32 cellular contexts compared by ENCODE assay signal in the genomic region with DNA sequence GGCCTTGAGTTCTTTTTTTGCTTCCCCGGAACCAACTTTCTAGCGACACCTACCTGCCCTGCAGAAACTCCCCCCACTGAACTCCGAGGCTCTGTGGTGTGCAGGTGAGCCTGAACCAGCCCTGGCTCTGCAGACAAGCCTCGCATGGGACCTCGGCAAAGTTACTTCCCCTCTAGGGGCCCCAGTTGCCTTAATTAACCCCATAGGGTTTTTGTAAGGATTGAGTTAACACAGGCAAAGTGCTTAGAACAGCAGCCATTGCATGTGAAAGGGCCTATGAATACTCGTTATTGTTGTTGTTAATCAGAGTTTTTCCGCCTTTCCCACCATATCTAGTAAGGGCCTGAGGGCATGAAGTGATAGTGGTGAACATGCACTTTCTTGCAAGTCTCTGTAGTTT. TPM values are rescaled to one million over a fixed set of nuclear protein-coding genes. Genes with fewer than 3 reads are reported as not detected.
DNase-seq lines count a peak whose midpoint lies in the region; ATAC-seq and TF ChIP-seq lines count a peak whose summit lies in the region.
"Had no signal": no experiment of that assay in that cellular context is flagged by ENCODE, and none has a peak within 500 bp of the region (broad histone marks: within the 10 kb centered on the region; RNA-seq: fewer than 3 reads in every experiment).

No MANE protein-coding gene starts in this region.

- intact Hi-C loops in esophagus muscularis mucosa (cut with DNase I), result loop anchor here (10.0 kb wide), 1 partner anchor 364 kb away; no protein-coding TSS in a partner anchor
- intact Hi-C loops in activated CD4-positive, alpha-beta T cell treated with anti-CD3 and anti-CD28 coated beads for 36 hours (cut with DNase I, micrococcal nuclease), result loop anchor here in 1 of 2 experiments (5.0 kb wide), 1 partner anchor 361 kb away; no protein-coding TSS in a partner anchor

- H4K20me1 ChIP-seq in GM23338 (replicated peaks; ENCODE audit: insufficient read depth) (0 out of 2 replicates have a peak, but pooled peaks cover 3% of the 10 kb centered on the region), neural progenitor cell (ENCODE audit: low read depth) (no peaks in the 10 kb centered on the region)

- no peak overlapping the region for H2AFZ ChIP-seq in GM23338
- H2AFZ ChIP-seq in neural progenitor cell (replicated peaks), result peak overlapping the region; percentile 51

- H3K36me3 ChIP-seq in GM23338 (ENCODE audit: insufficient read depth), result no peaks in the 10 kb centered on the region
- no peaks in the 10 kb centered on the region for H3K36me3 ChIP-seq in esophagus muscularis mucosa
- H3K36me3 ChIP-seq in neural progenitor cell, result no peaks in the 10 kb centered on the region
- H3K36me3 ChIP-seq: ascending aorta, cardiac muscle cell, lower lobe of right lung had no signal

- peak overlapping the region; percentile 69 for H3K27ac Mint-ChIP-seq in GM23338
- H3K27ac Mint-ChIP-seq in neural progenitor cell, result no peak overlapping the region
- no peak overlapping the region for H3K27ac Mint-ChIP-seq in activated CD4-positive, alpha-beta T cell treated with anti-CD3 and anti-CD28 coated beads for 36 hours
- H3K27ac Mint-ChIP-seq: activated CD4-positive, alpha-beta T cell treated with anti-CD3 and anti-CD28 coated beads, Interleukin-2, amount 10 ng/mL, durations not matched to agents 24 days and 14 days; nephron had no signal

- H3K36me3 Mint-ChIP-seq in GM23338 (ENCODE audit: low read depth) (no peaks in the 10 kb centered on the region), neural progenitor cell (no peaks in the 10 kb centered on the region)
- no peaks in the 10 kb centered on the region for H3K36me3 Mint-ChIP-seq in activated CD4-positive, alpha-beta T cell treated with anti-CD3 and anti-CD28 coated beads for 36 hours (ENCODE audit: low read depth)

- H3K9me3 Mint-ChIP-seq in GM23338, result no peaks in the 10 kb centered on the region; the same call in 2 of the 3 replicates
- H3K9me3 Mint-ChIP-seq in neural progenitor cell, result peaks cover 2% of the 10 kb centered on the region
- no peaks in the 10 kb centered on the region for H3K9me3 Mint-ChIP-seq in activated CD4-positive, alpha-beta T cell treated with anti-CD3 and anti-CD28 coated beads for 36 hours (ENCODE audit: low read depth)
- H3K9me3 Mint-ChIP-seq: activated CD4-positive, alpha-beta T cell treated with anti-CD3 and anti-CD28 coated beads, Interleukin-2, amount 10 ng/mL, durations not matched to agents 24 days and 14 days; activated T-cell treated with anti-CD3 and anti-CD28 coated beads, Interleukin-2, amount 50 U/mL, for 4 hours; nephron had no signal

- H3K4me1 ChIP-seq in GM23338 (ENCODE audit: insufficient read depth), result 0 out of 2 replicates have a peak, but pooled peaks cover 3% of the 10 kb centered on the region
- no peaks in the 10 kb centered on the region for H3K4me1 ChIP-seq in esophagus muscularis mucosa
- peaks cover 5% of the 10 kb centered on the region for H3K4me1 ChIP-seq in neural progenitor cell
- H3K4me1 ChIP-seq: ascending aorta, lower lobe of right lung had no signal

- H3K79me2 ChIP-seq in GM23338 (replicated peaks; ENCODE audit: insufficient read depth), result no peaks in the 10 kb centered on the region
- no peaks in the 10 kb centered on the region for H3K79me2 ChIP-seq in neural progenitor cell (ENCODE audit: low read depth)

- H3K4me3 ChIP-seq in GM23338, result no peak overlapping the region
- no peak overlapping the region for H3K4me3 ChIP-seq in NB4 (ENCODE audit: low read depth, low read length)
- no peak overlapping the region for H3K4me3 ChIP-seq in esophagus muscularis mucosa
- H3K4me3 ChIP-seq in neural progenitor cell, result no peak overlapping the region
- H3K4me3 ChIP-seq: ascending aorta, cardiac muscle cell, lower lobe of right lung, mucosa of descending colon had no signal

- DNase-seq in GM23338 (ENCODE audit: low spot score) (peak; percentile 83), NB4 (ENCODE audit: low read depth) (peak; percentile 59), esophagus muscularis mucosa (ENCODE audit: extremely low spot score) (peak; percentile 75), neural progenitor cell (ENCODE audit: low spot score) (peak; percentile 20), left lobe of liver (ENCODE audit: low spot score) (no peak)
- DNase-seq in stimulated activated CD4-positive, alpha-beta T cell treated with anti-CD3 and anti-CD28 coated beads, Interleukin-2, amount 100 ng/mL, for 24 hours, result no peak
- no peak for DNase-seq in activated CD4-positive, alpha-beta T cell treated with anti-CD3 and anti-CD28 coated beads for 36 hours
- DNase-seq: activated CD4-positive, alpha-beta T cell treated with anti-CD3 and anti-CD28 coated beads, Interleukin-2, amount 10 ng/mL, durations not matched to agents 24 days and 14 days; activated gamma-delta T cell treated with Interleukin-2 at 50 U/mL for 16 hours; activated T-cell treated with anti-CD3 and anti-CD28 coated beads, Interleukin-2, amount 50 U/mL, for 4 hours; C1 segment of cervical spinal cord; COR-L47; effector CD4-positive, alpha-beta T cell; glutamatergic neuron; IMR-90; kidney glomerular epithelial cell; lower lobe of right lung; mucosa of descending colon; NCI-H1092; NCI-H187 treated with DMSO at 0.1 percent for 48 hours; SIG-M5; stimulated activated CD4-positive, alpha-beta T cell treated with anti-CD3 and anti-CD28 coated beads, Interleukin-4, amount 100 ng/mL, for 4 hours; T-helper 9 cell; trophoblast cell had no signal

- peak; percentile 99 for ATAC-seq in GM23338
- ATAC-seq in left lobe of liver, result no peak
- no peak for ATAC-seq in activated CD4-positive, alpha-beta T cell treated with anti-CD3 and anti-CD28 coated beads for 36 hours
- ATAC-seq: activated T-cell treated with anti-CD3 and anti-CD28 coated beads, Interleukin-2, amount 50 U/mL, for 4 hours; HCT116; lower lobe of right lung; mucosa of descending colon had no signal

- 59% methylated on average over 6 of the region's 7 CpGs for WGBS in esophagus muscularis mucosa

- H3K9me3 ChIP-seq in esophagus muscularis mucosa, result no peaks in the 10 kb centered on the region
- H3K9me3 ChIP-seq in neural progenitor cell (ENCODE audit: low read depth), result no peaks in the 10 kb centered on the region
- H3K9me3 ChIP-seq: ascending aorta, lower lobe of right lung, mucosa of descending colon had no signal

- no peaks in the 10 kb centered on the region for H3F3A ChIP-seq in GM23338 (replicated peaks; ENCODE audit: low read depth)
- peaks cover 8% of the 10 kb centered on the region for H3F3A ChIP-seq in neural progenitor cell (ENCODE audit: low read depth)

- CTCF ChIA-PET in activated CD4-positive, alpha-beta T cell treated with anti-CD3 and anti-CD28 coated beads for 36 hours (lab: Charles Lee), result interaction anchor here (0.6 kb wide), 1 partner anchor 396 kb away, joined by 3 read pairs; no protein-coding TSS in a partner anchor

- H3K4me1 Mint-ChIP-seq in GM23338 (peaks cover 11% of the 10 kb centered on the region), neural progenitor cell (no peaks in the 10 kb centered on the region)
- H3K4me1 Mint-ChIP-seq in activated CD4-positive, alpha-beta T cell treated with anti-CD3 and anti-CD28 coated beads for 36 hours, result no peaks in the 10 kb centered on the region
- H3K4me1 Mint-ChIP-seq: activated CD4-positive, alpha-beta T cell treated with anti-CD3 and anti-CD28 coated beads, Interleukin-2, amount 10 ng/mL, durations not matched to agents 24 days and 14 days; nephron had no signal

- no peak overlapping the region for H3K27ac ChIP-seq in GM23338 (ENCODE audit: low read depth)
- no peak overlapping the region for H3K27ac ChIP-seq in esophagus muscularis mucosa (replicated peaks in 1 of 4)
- no peak overlapping the region for H3K27ac ChIP-seq in neural progenitor cell
- H3K27ac ChIP-seq: ascending aorta, cardiac muscle cell, epithelial cell of prostate, lower lobe of right lung, VCaP had no signal

- no peaks in the 10 kb centered on the region for H3K9me2 ChIP-seq in GM23338 (ENCODE audit: insufficient read depth)

- H3K9ac ChIP-seq in neural progenitor cell, result no peak overlapping the region

- H3K4me3 Mint-ChIP-seq in GM23338 (no peak overlapping the region), neural progenitor cell (no peak overlapping the region)
- no peak overlapping the region for H3K4me3 Mint-ChIP-seq in activated CD4-positive, alpha-beta T cell treated with anti-CD3 and anti-CD28 coated beads for 36 hours
- H3K4me3 Mint-ChIP-seq: activated CD4-positive, alpha-beta T cell treated with anti-CD3 and anti-CD28 coated beads, Interleukin-2, amount 10 ng/mL, durations not matched to agents 24 days and 14 days; activated T-cell treated with anti-CD3 and anti-CD28 coated beads, Interleukin-2, amount 50 U/mL, for 4 hours; nephron had no signal

- H3K4me2 ChIP-seq in GM23338, result no peak overlapping the region
- H3K4me2 ChIP-seq in neural progenitor cell, result peak overlapping the region; percentile 33

- TF ChIP-seq EP300 in esophagus muscularis mucosa (IDR thresholded peaks at IDR 0.05), result no peak

- no peak for TF ChIP-seq POLR2A in NB4 (IDR thresholded peaks at IDR 0.05; ENCODE audit: extremely low read depth, insufficient read length)
- TF ChIP-seq POLR2A in esophagus muscularis mucosa (IDR thresholded peaks at IDR 0.05; ENCODE audit: low read depth), result no peak

- TF ChIP-seq CTCF in GM23338 (conservative IDR thresholded peaks at IDR 0.05; ENCODE audit: low read depth in 2 of 2) (peak; percentile 47 to 58), NB4 (IDR thresholded peaks at IDR 0.05; ENCODE audit: low read depth, low read length) (no peak), esophagus muscularis mucosa (IDR thresholded peaks at IDR 0.05) (no peak), neural progenitor cell (IDR thresholded peaks at IDR 0.05) (no peak)

- H3K27me3 Mint-ChIP-seq in GM23338 (ENCODE audit: insufficient read depth, low read depth, poor library complexity) (peaks cover 16% of the 10 kb centered on the region), neural progenitor cell (ENCODE audit: insufficient read depth, low read depth) (peaks cover 6% of the 10 kb centered on the region)
- H3K27me3 Mint-ChIP-seq in activated CD4-positive, alpha-beta T cell treated with anti-CD3 and anti-CD28 coated beads for 36 hours, result peaks cover 9% of the 10 kb centered on the region

- H3K27me3 ChIP-seq in GM23338 (ENCODE audit: insufficient read depth) (peaks cover 7% of the 10 kb centered on the region; the same call in 1 of the 2 replicates), esophagus muscularis mucosa (no peaks in the 10 kb centered on the region), neural progenitor cell (no peaks in the 10 kb centered on the region)
- H3K27me3 ChIP-seq: ascending aorta, cardiac muscle cell had no signal

- POLR2A ChIA-PET in activated CD4-positive, alpha-beta T cell treated with anti-CD3 and anti-CD28 coated beads for 36 hours (lab: Charles Lee), result no interaction called here

RNA-seq across cellular contexts. Expression of a gene that starts 12.6 kb away (rescaled TPM):
- total RNA-seq in GM23338 (2014; rRNA removed; shearing (Covaris generic)), result 16.3 and 17.1 TPM in 2 replicates
- polyA plus RNA-seq in GM23338 (2016; fragmentation: Nextera tagmentation; extraction: Ambion mirVana), result 3.4 and 3.5 TPM in 2 replicates
- total RNA-seq in esophagus muscularis mucosa (under 1 TPM in 3 of 4 donors, not detected in 1; 0.23 to 0.83 (median 0.42) TPM), neural progenitor cell (ENCODE audit: low replicate concordance) (8.6 and 9.0 TPM in 2 replicates), left lobe of liver (0.50 TPM)
- not detected for total RNA-seq in activated CD4-positive, alpha-beta T cell treated with anti-CD3 and anti-CD28 coated beads for 36 hours
- total RNA-seq: activated CD4-positive, alpha-beta T cell treated with anti-CD3 and anti-CD28 coated beads, Interleukin-2, amount 10 ng/mL, durations not matched to agents 24 days and 14 days; ascending aorta; IMR-90; lower lobe of right lung; subcutaneous adipose tissue had no signal
- polyA plus RNA-seq: AG04450, IMR-90 had no signal

Comparison
In these comparisons a context has a peak if more than half of its experiments do, and no peak if none do; other contexts are left out.
1. DNase-seq: peak in GM23338 (single experiment), NB4 (single experiment), esophagus muscularis mucosa (single experiment) and neural progenitor cell (single experiment); none in stimulated activated CD4-positive, alpha-beta T cell treated with anti-CD3 and anti-CD28 coated beads, Interleukin-2, amount 100 ng/mL, for 24 hours (0 of 2), left lobe of liver (single experiment) and activated CD4-positive, alpha-beta T cell treated with anti-CD3 and anti-CD28 coated beads for 36 hours (single experiment).
2. CTCF ChIP-seq: peak in GM23338 (2 of 2); none in NB4 (single experiment), esophagus muscularis mucosa (0 of 3) and neural progenitor cell (single experiment).